In genomic region chr1:33126411-33127000, GRCh38 we compare ENCODE assay signal across 8 cellular contexts. TPM values are rescaled to one million over a fixed set of nuclear protein-coding genes. Genes with fewer than 3 reads are reported as not detected.
DNase-seq lines count a peak whose midpoint lies in the region; ATAC-seq and TF ChIP-seq lines count a peak whose summit lies in the region.

No MANE protein-coding gene starts in this region.

- CTCF ChIA-PET in GM10248 (lab: Yijun Ruan, JAX): interaction anchor here (0.8 to 4.5 kb wide), 18 partner anchors 10 to 774 kb away, joined by 3 to 44 read pairs (median 4); partner anchors contain the start of genes AZIN2 and TRIM62

- no peaks in the 10 kb centered on the region for H3K27me3 Mint-ChIP-seq in T-helper 1 cell treated with Interleukin-12 subunit alpha and Interleukin-12 subunit beta and Interleukin-4 antibody, amounts not matched to agents 30 μg/mL and 1 μg/mL, for 36 hours (ENCODE audit: low read depth)
- H3K27me3 Mint-ChIP-seq in activated naive CD8-positive, alpha-beta T cell treated with anti-CD3 and anti-CD28 coated beads, Interleukin-2, amount 50 U/mL, for 24 hours: no peaks in the 10 kb centered on the region

- DNase-seq in T-helper 1 cell (no peak), kidney epithelial cell (ENCODE audit: low read depth) (no peak), suprapubic skin (ENCODE audit: low spot score in 2 of 2) (no peak), GM10248 (ENCODE audit: extremely low spot score) (no peak), DMS 273 treated with DMSO at 0.1 percent for 48 hours (lab: John Stamatoyannopoulos, UW) (no peak)
- no peak for DNase-seq in activated naive CD8-positive, alpha-beta T cell treated with anti-CD3 and anti-CD28 coated beads, Interleukin-2, amount 50 U/mL, for 24 hours
- no peak for DNase-seq in effector CD8-positive, alpha-beta T cell (lab: John Stamatoyannopoulos, UW)

- ATAC-seq in activated naive CD8-positive, alpha-beta T cell treated with anti-CD3 and anti-CD28 coated beads, Interleukin-2, amount 50 U/mL, for 24 hours: peak; percentile 9

- H3K27me3 ChIP-seq in kidney epithelial cell (ENCODE audit: control insufficient read depth, insufficient read depth, low read length) (no peaks in the 10 kb centered on the region), suprapubic skin (no peaks in the 10 kb centered on the region)

- H3K36me3 ChIP-seq in kidney epithelial cell (ENCODE audit: control insufficient read depth, insufficient read depth, low read length) (no peaks in the 10 kb centered on the region), suprapubic skin (no peaks in the 10 kb centered on the region)

- H3K27ac ChIP-seq in suprapubic skin: peak overlapping the region; percentile 82

- 28% methylated on average over 9 of the region's 9 CpGs for WGBS in suprapubic skin

- POLR2A ChIA-PET in GM10248 (lab: Yijun Ruan, JAX): interaction anchor here (0.6 to 1.1 kb wide), 4 partner anchors 10 to 50 kb away, joined by 3 to 4 read pairs (median 3); partner anchors contain the start of gene AZIN2

- peak overlapping the region; percentile 97 for H3K27ac Mint-ChIP-seq in T-helper 1 cell treated with Interleukin-12 subunit alpha and Interleukin-12 subunit beta and Interleukin-4 antibody, amounts not matched to agents 30 μg/mL and 1 μg/mL, for 36 hours
- peak overlapping the region; percentile 93 for H3K27ac Mint-ChIP-seq in activated naive CD8-positive, alpha-beta T cell treated with anti-CD3 and anti-CD28 coated beads, Interleukin-2, amount 50 U/mL, for 24 hours

- H3K36me3 Mint-ChIP-seq in T-helper 1 cell treated with Interleukin-12 subunit alpha and Interleukin-12 subunit beta and Interleukin-4 antibody, amounts not matched to agents 30 μg/mL and 1 μg/mL, for 36 hours (ENCODE audit: low read depth): peaks cover 18% of the 10 kb centered on the region
- H3K36me3 Mint-ChIP-seq in activated naive CD8-positive, alpha-beta T cell treated with anti-CD3 and anti-CD28 coated beads, Interleukin-2, amount 50 U/mL, for 24 hours (ENCODE audit: low read depth): peaks cover 14% of the 10 kb centered on the region

- TF ChIP-seq EP300 in suprapubic skin (IDR thresholded peaks at IDR 0.05): no peak

- no peak for TF ChIP-seq POLR2A in suprapubic skin (IDR thresholded peaks at IDR 0.05)

- H3K4me1 Mint-ChIP-seq in T-helper 1 cell treated with Interleukin-12 subunit alpha and Interleukin-12 subunit beta and Interleukin-4 antibody, amounts not matched to agents 30 μg/mL and 1 μg/mL, for 36 hours (ENCODE audit: low read depth): peaks cover 37% of the 10 kb centered on the region
- H3K4me1 Mint-ChIP-seq in activated naive CD8-positive, alpha-beta T cell treated with anti-CD3 and anti-CD28 coated beads, Interleukin-2, amount 50 U/mL, for 24 hours: peaks cover 44% of the 10 kb centered on the region

- H3K4me1 ChIP-seq in suprapubic skin: peaks cover 50% of the 10 kb centered on the region

- H3K4me3 Mint-ChIP-seq in T-helper 1 cell treated with Interleukin-12 subunit alpha and Interleukin-12 subunit beta and Interleukin-4 antibody, amounts not matched to agents 30 μg/mL and 1 μg/mL, for 36 hours: peak overlapping the region; percentile 94
- H3K4me3 Mint-ChIP-seq in activated naive CD8-positive, alpha-beta T cell treated with anti-CD3 and anti-CD28 coated beads, Interleukin-2, amount 50 U/mL, for 24 hours: peak overlapping the region; percentile 92

- no peaks in the 10 kb centered on the region for H3K9me3 ChIP-seq in suprapubic skin

- TF ChIP-seq CTCF in kidney epithelial cell (IDR thresholded peaks at IDR 0.05; ENCODE audit: insufficient read depth, low read length, poor library complexity, severe bottlenecking) (no peak), suprapubic skin (IDR thresholded peaks at IDR 0.05) (no peak), GM10248 (IDR thresholded peaks at IDR 0.05; ENCODE audit: control extremely low read depth, extremely low read depth, low read depth, missing control alignments) (no peak)

- H3K4me3 ChIP-seq in kidney epithelial cell (ENCODE audit: low read depth, low read length): peak overlapping the region; percentile 84
- H3K4me3 ChIP-seq in suprapubic skin: peak overlapping the region; percentile 73

- H3K9me3 Mint-ChIP-seq in T-helper 1 cell treated with Interleukin-12 subunit alpha and Interleukin-12 subunit beta and Interleukin-4 antibody, amounts not matched to agents 30 μg/mL and 1 μg/mL, for 36 hours: no peaks in the 10 kb centered on the region
- H3K9me3 Mint-ChIP-seq in activated naive CD8-positive, alpha-beta T cell treated with anti-CD3 and anti-CD28 coated beads, Interleukin-2, amount 50 U/mL, for 24 hours: peaks cover 4% of the 10 kb centered on the region

RNA-seq across cellular contexts. Expression of gene AZIN2, which starts 45.6 kb away (rescaled TPM):
- total RNA-seq in kidney epithelial cell (2.8 and 4.0 TPM in 2 replicates), suprapubic skin (1 to 10 TPM; 2.1 to 3.7 (median 3.2) TPM)

RNA-seq across cellular contexts. Expression of gene TRIM62, which starts 55.3 kb away (rescaled TPM):
- total RNA-seq in kidney epithelial cell: 4.8 and 7.0 TPM in 2 replicates
- total RNA-seq in suprapubic skin: 10 to 100 TPM; 25.8 to 41.4 (median 34.0) TPM
